ENCODE assay signal across 8 cellular contexts in the genomic region with DNA sequence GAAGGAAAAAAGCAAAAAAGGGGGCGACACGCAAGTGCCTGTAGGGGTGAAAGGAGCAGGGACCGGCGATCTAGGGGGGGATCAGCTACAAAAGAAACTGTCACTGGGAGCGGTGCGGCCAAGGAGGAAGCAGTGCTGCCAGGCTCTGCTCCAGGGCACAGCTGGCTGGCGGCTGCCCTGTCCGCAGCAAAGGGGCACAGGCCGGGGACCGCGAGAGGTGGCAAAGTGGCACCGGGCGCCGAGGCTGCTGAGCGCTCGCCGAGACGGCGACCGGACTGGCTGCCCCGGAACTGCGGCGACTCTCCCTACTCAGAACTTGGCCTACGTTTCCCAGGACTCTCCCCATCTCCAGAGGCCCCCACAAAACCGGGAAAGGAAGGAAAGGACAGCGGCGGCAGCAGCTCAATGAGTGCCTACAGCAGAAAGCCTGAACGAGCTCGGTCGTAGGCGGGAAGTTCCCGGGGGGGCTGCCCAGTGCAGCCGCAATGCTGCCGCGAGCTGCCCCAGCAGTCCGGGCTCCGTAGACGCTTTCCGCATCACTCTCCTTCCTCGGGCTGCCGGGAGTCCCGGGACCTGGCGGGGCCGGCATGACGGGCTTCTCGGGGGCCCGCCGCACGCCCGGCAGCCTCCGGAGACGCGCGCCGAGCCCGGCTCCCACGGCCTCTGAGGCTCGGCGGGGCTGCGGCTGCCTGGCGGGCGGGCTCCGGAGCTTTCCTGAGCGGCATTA. TPM values are rescaled to one million over a fixed set of nuclear protein-coding genes. Genes with fewer than 3 reads are reported as not detected.
DNase-seq lines count a peak whose midpoint lies in the region; ATAC-seq and TF ChIP-seq lines count a peak whose summit lies in the region.

No MANE protein-coding gene starts in this region.

- TF ChIP-seq CTCF in GM10266 (IDR thresholded peaks at IDR 0.05; ENCODE audit: control insufficient read depth, insufficient read depth, low read depth, missing control alignments), result no peak

- H3K4me3 ChIP-seq in mesodermal cell (ENCODE audit: extremely low read depth, insufficient read depth, low read length, poor library complexity, severe bottlenecking), result peak overlapping the region; percentile 55

- H3K4me3 Mint-ChIP-seq in effector memory CD8-positive, alpha-beta T cell, result peak overlapping the region; percentile 95
- H3K4me3 Mint-ChIP-seq in stimulated activated naive CD8-positive, alpha-beta T cell treated with anti-CD3 and anti-CD28 coated beads, Interleukin-15, amount 100 ng/mL, for 72 hours, result peak overlapping the region; percentile 96 to 97

- peak; percentile 75 for DNase-seq in GM10266 (ENCODE audit: extremely low spot score)
- DNase-seq in Kasumi-1 (lab: John Stamatoyannopoulos, UW), result peak; percentile 86 to 91
- peak; percentile 10 to 29 for DNase-seq in activated CD4-positive, alpha-beta T cell treated with anti-CD3 and anti-CD28 coated beads, Interleukin-2, amount 50 U/mL, for 4 hours
- peak in 2 of 3 experiments; percentile 37 to 47 for DNase-seq in effector memory CD8-positive, alpha-beta T cell
- peak; percentile 62 to 64 for DNase-seq in stimulated activated naive CD8-positive, alpha-beta T cell treated with anti-CD3 and anti-CD28 coated beads, Interleukin-15, amount 100 ng/mL, for 72 hours
- no peak for DNase-seq in amniotic stem cell (lab: John Stamatoyannopoulos, UW)

- no peaks in the 10 kb centered on the region for H3K9me3 ChIP-seq in mesodermal cell (ENCODE audit: control insufficient read depth, low read length)

- no peaks in the 10 kb centered on the region for H3K27me3 Mint-ChIP-seq in effector memory CD8-positive, alpha-beta T cell
- peaks cover 9% of the 10 kb centered on the region for H3K27me3 Mint-ChIP-seq in stimulated activated naive CD8-positive, alpha-beta T cell treated with anti-CD3 and anti-CD28 coated beads, Interleukin-15, amount 100 ng/mL, for 72 hours

- WGBS in mesodermal cell (ENCODE audit: insufficient coverage in 2 of 2), 2 experiments, result 0 to 1% methylated on average over 53 to 55 of the region's 64 CpGs

- peaks cover 23% of the 10 kb centered on the region for H3K36me3 Mint-ChIP-seq in effector memory CD8-positive, alpha-beta T cell (ENCODE audit: insufficient read depth)

- H3K27ac Mint-ChIP-seq in effector memory CD8-positive, alpha-beta T cell, result peak overlapping the region; percentile 91 to 95
- H3K27ac Mint-ChIP-seq in stimulated activated naive CD8-positive, alpha-beta T cell treated with anti-CD3 and anti-CD28 coated beads, Interleukin-15, amount 100 ng/mL, for 72 hours, result peak overlapping the region; percentile 90 to 98

- ATAC-seq in GM21786 (IDR thresholded peaks at IDR 0.05; ENCODE audit: unreplicated experiment), result peak; percentile 23
- peak; percentile 42 for ATAC-seq in effector memory CD8-positive, alpha-beta T cell (replicated peaks)
- ATAC-seq in stimulated activated naive CD8-positive, alpha-beta T cell treated with anti-CD3 and anti-CD28 coated beads, Interleukin-15, amount 100 ng/mL, for 72 hours, result peak; percentile 52

- H3K27ac ChIP-seq in mesodermal cell (ENCODE audit: low read depth, low read length, severe bottlenecking), result no peak overlapping the region

- no peaks in the 10 kb centered on the region for H3K36me3 ChIP-seq in mesodermal cell (ENCODE audit: control insufficient read depth, insufficient read depth, low read length)

- H3K4me1 Mint-ChIP-seq in effector memory CD8-positive, alpha-beta T cell (ENCODE audit: low read depth in 2 of 2), result peaks cover 15 to 20% of the 10 kb centered on the region in 2 donors
- peaks cover 23% of the 10 kb centered on the region for H3K4me1 Mint-ChIP-seq in stimulated activated naive CD8-positive, alpha-beta T cell treated with anti-CD3 and anti-CD28 coated beads, Interleukin-15, amount 100 ng/mL, for 72 hours

- H3K4me1 ChIP-seq in mesodermal cell (ENCODE audit: control insufficient read depth, insufficient read depth, low read length, poor library complexity, severe bottlenecking), result peaks cover 8% of the 10 kb centered on the region

- H3K9me3 Mint-ChIP-seq in effector memory CD8-positive, alpha-beta T cell, result no peaks in the 10 kb centered on the region
- no peaks in the 10 kb centered on the region for H3K9me3 Mint-ChIP-seq in stimulated activated naive CD8-positive, alpha-beta T cell treated with anti-CD3 and anti-CD28 coated beads, Interleukin-15, amount 100 ng/mL, for 72 hours

RNA-seq across cellular contexts. Expression of a gene that starts 1.0 kb away (rescaled TPM):
- polyA plus RNA-seq in mesodermal cell (2013, experiment 1 of 2), result 0.85 TPM
- 0.71 TPM for polyA plus RNA-seq in mesodermal cell (2013, experiment 2 of 2)

RNA-seq across cellular contexts. Expression of a gene that starts 9.0 kb away (rescaled TPM):
- 60.8 TPM for polyA plus RNA-seq in mesodermal cell (2013, experiment 1 of 2)
- polyA plus RNA-seq in mesodermal cell (2013, experiment 2 of 2), result 61.9 TPM
